ENCODE assay signal across 13 cellular contexts in the genomic region with DNA sequence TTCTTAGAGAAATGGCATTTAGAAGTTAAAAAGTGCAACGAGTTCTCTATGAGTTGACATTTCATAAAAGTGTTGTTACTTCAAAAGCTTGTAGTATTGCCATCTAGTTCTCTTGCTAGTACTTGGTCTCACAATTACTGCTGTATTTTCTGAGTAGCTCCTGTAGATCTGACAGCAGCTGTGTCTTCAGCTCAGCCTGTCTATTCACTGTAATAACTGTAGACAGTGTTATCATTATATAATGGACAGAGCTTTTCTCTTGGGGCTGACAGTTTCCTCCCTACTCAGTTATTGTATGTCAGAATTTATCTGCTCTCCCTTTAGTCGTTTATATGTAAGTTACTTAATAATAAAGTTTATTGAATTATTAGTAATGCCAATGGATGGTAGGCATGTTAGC.
"Had no signal": no experiment of that assay in that cellular context is flagged by ENCODE, and none has a peak within 500 bp of the region (broad histone marks: within the 10 kb centered on the region; RNA-seq: fewer than 3 reads in every experiment).

No MANE protein-coding gene starts in this region.

- H3K27ac ChIP-seq: colonic mucosa, coronary artery, dorsolateral prefrontal cortex, epithelial cell of prostate, esophagus muscularis mucosa, esophagus squamous epithelium, foreskin keratinocyte, gastrocnemius medialis, gastroesophageal sphincter, heart left ventricle, heart right ventricle had no signal

- H3K36me3 ChIP-seq: colonic mucosa, esophagus muscularis mucosa, esophagus squamous epithelium, gastrocnemius medialis, gastroesophageal sphincter, heart left ventricle, heart right ventricle had no signal

- H3K27me3 ChIP-seq: colonic mucosa, dorsolateral prefrontal cortex, esophagus muscularis mucosa, esophagus squamous epithelium, foreskin keratinocyte, gastrocnemius medialis, gastroesophageal sphincter, heart left ventricle, heart right ventricle had no signal

- H3K4me3 ChIP-seq: colonic mucosa, coronary artery, dorsolateral prefrontal cortex, esophagus muscularis mucosa, esophagus squamous epithelium, gastrocnemius medialis, gastroesophageal sphincter, heart left ventricle, heart right ventricle had no signal

- ATAC-seq: effector memory CD8-positive, alpha-beta T cell; esophagus mucosa; foreskin keratinocyte; gastrocnemius medialis; gastroesophageal sphincter; heart left ventricle; heart right ventricle had no signal

- H3K9me3 ChIP-seq: colonic mucosa, esophagus muscularis mucosa, esophagus squamous epithelium, gastrocnemius medialis, gastroesophageal sphincter, heart left ventricle had no signal
